In genomic region chr9:109150925-109151547, GRCh38 we compare ENCODE assay signal across 17 cellular contexts. TPM values are rescaled to one million over a fixed set of nuclear protein-coding genes. Genes with fewer than 3 reads are reported as not detected.
DNase-seq lines count a peak whose midpoint lies in the region; ATAC-seq and TF ChIP-seq lines count a peak whose summit lies in the region.
"Had no signal": no experiment of that assay in that cellular context is flagged by ENCODE, and none has a peak within 500 bp of the region (broad histone marks: within the 10 kb centered on the region; RNA-seq: fewer than 3 reads in every experiment).

No MANE protein-coding gene starts in this region.

- peak; percentile 0 for DNase-seq in NCI-H82 (lab: John Stamatoyannopoulos, UW)
- no peak for DNase-seq in NCI-H82 treated with DMSO at 0.1 percent for 48 hours (lab: John Stamatoyannopoulos, UW; ENCODE audit: unreplicated experiment)
- no peak for DNase-seq in RWPE2 (ENCODE audit: low spot score)
- no peak for DNase-seq in left lung
- DNase-seq in upper lobe of right lung, result no peak
- no peak for DNase-seq in SHP77 treated with DMSO at 0.1 percent for 48 hours (lab: John Stamatoyannopoulos, UW)
- no peak for DNase-seq in activated naive CD4-positive, alpha-beta T cell treated with anti-CD3 and anti-CD28 coated beads, Interleukin-2, amount 50 U/mL, for 72 hours (ENCODE audit: low spot score in 2 of 2)
- DNase-seq: COR-L47, H7, NCI-H1417 treated with DMSO at 0.1 percent for 48 hours, NCI-H2081, NCI-H2227 treated with DMSO at 0.1 percent for 48 hours, NCI-H526 had no signal

- no peak overlapping the region for H3K27ac Mint-ChIP-seq in activated naive CD4-positive, alpha-beta T cell treated with anti-CD3 and anti-CD28 coated beads, Interleukin-2, amount 50 U/mL, for 72 hours
- H3K27ac Mint-ChIP-seq: CD14-positive monocyte had no signal

- peaks cover 5 to 7% of the 10 kb centered on the region in 2 donors for H3K9me3 Mint-ChIP-seq in activated naive CD4-positive, alpha-beta T cell treated with anti-CD3 and anti-CD28 coated beads, Interleukin-2, amount 50 U/mL, for 72 hours

- TF ChIP-seq CTCF in RWPE2 (IDR thresholded peaks at IDR 0.05; ENCODE audit: poor library complexity, severe bottlenecking), result no peak
- no peak for TF ChIP-seq CTCF in left lung (IDR thresholded peaks at IDR 0.05)
- TF ChIP-seq CTCF in upper lobe of right lung (IDR thresholded peaks at IDR 0.05), result no peak

- H3K4me1 ChIP-seq in RWPE2 (ENCODE audit: insufficient read depth, poor library complexity, severe bottlenecking), result no peaks in the 10 kb centered on the region
- no peaks in the 10 kb centered on the region for H3K4me1 ChIP-seq in left lung
- no peaks in the 10 kb centered on the region for H3K4me1 ChIP-seq in upper lobe of right lung
- H3K4me1 ChIP-seq: A549 had no signal

- H3K27ac ChIP-seq in RWPE2 (ENCODE audit: poor library complexity, severe bottlenecking) (no peak overlapping the region), left lung (no peak overlapping the region), upper lobe of right lung (no peak overlapping the region)
- H3K27ac ChIP-seq: A549 had no signal

- H3K27me3 ChIP-seq in RWPE2 (ENCODE audit: insufficient read depth, poor library complexity, severe bottlenecking), result no peaks in the 10 kb centered on the region
- H3K27me3 ChIP-seq in left lung, result no peaks in the 10 kb centered on the region
- no peaks in the 10 kb centered on the region for H3K27me3 ChIP-seq in upper lobe of right lung

- peaks cover 0 to 16% of the 10 kb centered on the region in 2 donors for H3K36me3 Mint-ChIP-seq in activated naive CD4-positive, alpha-beta T cell treated with anti-CD3 and anti-CD28 coated beads, Interleukin-2, amount 50 U/mL, for 72 hours
- H3K36me3 Mint-ChIP-seq: CD14-positive monocyte had no signal

- intact Hi-C loops in left lung (cut with DNase I) (no loop called here), upper lobe of right lung (cut with DNase I) (no loop called here)

- H3K36me3 ChIP-seq in RWPE2 (ENCODE audit: low read depth) (no peaks in the 10 kb centered on the region), left lung (no peaks in the 10 kb centered on the region), upper lobe of right lung (no peaks in the 10 kb centered on the region)

- H3K9me3 ChIP-seq in RWPE2 (ENCODE audit: severe bottlenecking) (peaks cover 6% of the 10 kb centered on the region), left lung (peaks cover 0 to 11% of the 10 kb centered on the region in 2 donors), upper lobe of right lung (no peaks in the 10 kb centered on the region)

- ATAC-seq in RWPE2 (ENCODE audit: low read depth) (0 out of 3 replicates have a peak, but pooled peaks have one; percentile 27), left lung (peak; percentile 76), upper lobe of right lung (peak; percentile 84), HG02970 (IDR thresholded peaks at IDR 0.05; ENCODE audit: low FRiP score, unreplicated experiment) (no peak)
- ATAC-seq in activated naive CD4-positive, alpha-beta T cell treated with anti-CD3 and anti-CD28 coated beads, Interleukin-2, amount 50 U/mL, for 72 hours, result no peak
- ATAC-seq: A549 had no signal

- H3K4me3 ChIP-seq in RWPE2 (ENCODE audit: severe bottlenecking) (no peak overlapping the region), left lung (no peak overlapping the region), upper lobe of right lung (no peak overlapping the region)
- H3K4me3 ChIP-seq: A549 had no signal

RNA-seq across cellular contexts. Expression of gene FRRS1L, which starts 16.0 kb away (rescaled TPM):
- total RNA-seq in left lung, result under 1 TPM in 1 of 2 donors, not detected in 1; 0.47 TPM
- total RNA-seq in upper lobe of right lung, result 0.09 TPM
- not detected for total RNA-seq in activated naive CD4-positive, alpha-beta T cell treated with anti-CD3 and anti-CD28 coated beads, Interleukin-2, amount 50 U/mL, for 72 hours
- total RNA-seq: HT1080 had no signal

RNA-seq across cellular contexts. Expression of gene TMEM245, which starts 31.3 kb away (rescaled TPM):
- total RNA-seq in left lung, result 10 to 100 TPM; 61.0 to 88.1 TPM
- 92.1 TPM for total RNA-seq in upper lobe of right lung
- total RNA-seq in activated naive CD4-positive, alpha-beta T cell treated with anti-CD3 and anti-CD28 coated beads, Interleukin-2, amount 50 U/mL, for 72 hours, result 10 to 100 TPM; 15.7 to 23.5 TPM

Comparison
In these comparisons a context has a peak if more than half of its experiments do, and no peak if none do; other contexts are left out.
1. ATAC-seq: peak in RWPE2 (single experiment), left lung (single experiment) and upper lobe of right lung (single experiment); none in activated naive CD4-positive, alpha-beta T cell treated with anti-CD3 and anti-CD28 coated beads, Interleukin-2, amount 50 U/mL, for 72 hours (0 of 2) and HG02970 (single experiment).